ENCODE assay signal across 9 cellular contexts in genomic region chr2:149799296-149799695, GRCh38.
DNase-seq lines count a peak whose midpoint lies in the region; ATAC-seq and TF ChIP-seq lines count a peak whose summit lies in the region.
"Had no signal": no experiment of that assay in that cellular context is flagged by ENCODE, and none has a peak within 500 bp of the region (broad histone marks: within the 10 kb centered on the region; RNA-seq: fewer than 3 reads in every experiment).

No MANE protein-coding gene starts in this region.

- H3K18ac ChIP-seq in mesenchymal stem cell (ENCODE audit: low read depth in 1 of 2, low read length in 2 of 2) = no peak overlapping the region

- H3K9me3 Mint-ChIP-seq in activated CD4-positive, alpha-beta T cell treated with anti-CD3 and anti-CD28 coated beads for 36 hours (ENCODE audit: low read depth) = peaks cover 3% of the 10 kb centered on the region

- H3K4me1 ChIP-seq in mesenchymal stem cell (ENCODE audit: control insufficient read depth, insufficient read depth, low read depth, low read length) = no peaks in the 10 kb centered on the region

- 80% methylated on average over 1 of the region's 4 CpGs for WGBS in mesenchymal stem cell

- no peak overlapping the region for H2AK5ac ChIP-seq in mesenchymal stem cell (ENCODE audit: low read length, severe bottlenecking)

- H3K4me3 Mint-ChIP-seq in activated CD4-positive, alpha-beta T cell treated with anti-CD3 and anti-CD28 coated beads for 36 hours = no peak overlapping the region

- intact Hi-C loops in activated CD4-positive, alpha-beta T cell treated with anti-CD3 and anti-CD28 coated beads for 36 hours (cut with DNase I, micrococcal nuclease) = no loop called here

- no peak for TF ChIP-seq CTCF in NB4 (IDR thresholded peaks at IDR 0.05; ENCODE audit: low read depth, low read length)
- peak; percentile 45 for TF ChIP-seq CTCF in cardiac fibroblast (IDR thresholded peaks at IDR 0.05; ENCODE audit: low read depth, low read length)

- TF ChIP-seq POLR2A in NB4 (IDR thresholded peaks at IDR 0.05; ENCODE audit: extremely low read depth, insufficient read length) = no peak

- ATAC-seq in activated CD4-positive, alpha-beta T cell treated with anti-CD3 and anti-CD28 coated beads for 36 hours = no peak
- ATAC-seq in HG03520 (IDR thresholded peaks at IDR 0.05; ENCODE audit: unreplicated experiment) = no peak

- H4K8ac ChIP-seq in mesenchymal stem cell (ENCODE audit: low read length) = no peak overlapping the region

- no peak overlapping the region for H3K4ac ChIP-seq in mesenchymal stem cell (ENCODE audit: low read depth in 1 of 2, low read length in 2 of 2)

- H3K23ac ChIP-seq in mesenchymal stem cell (ENCODE audit: low read length in 2 of 2) = no peak overlapping the region

- H3K4me1 Mint-ChIP-seq in activated CD4-positive, alpha-beta T cell treated with anti-CD3 and anti-CD28 coated beads for 36 hours = no peaks in the 10 kb centered on the region

- DNase-seq in DMS 273 treated with DMSO at 0.1 percent for 48 hours (lab: John Stamatoyannopoulos, UW) (peak; percentile 2), NB4 (ENCODE audit: low read depth) (peak; percentile 11), cardiac fibroblast (ENCODE audit: low read depth in 2 of 2) (peak; percentile 68 to 77), mesenchymal stem cell (peak; percentile 58), occipital lobe (lab: John Stamatoyannopoulos, UW) (no peak)
- DNase-seq in activated CD4-positive, alpha-beta T cell treated with anti-CD3 and anti-CD28 coated beads for 36 hours = no peak
- no peak for DNase-seq in activated CD8-positive, alpha-beta memory T cell treated with anti-CD3 and anti-CD28 coated beads, Interleukin-2, amount 50 U/mL, for 48 hours

- no peaks in the 10 kb centered on the region for H3K79me1 ChIP-seq in mesenchymal stem cell (replicated peaks; ENCODE audit: low read length, poor library complexity, severe bottlenecking)

- POLR2A ChIA-PET in activated CD4-positive, alpha-beta T cell treated with anti-CD3 and anti-CD28 coated beads for 36 hours (lab: Charles Lee) = no interaction called here

- H3K27me3 Mint-ChIP-seq in activated CD4-positive, alpha-beta T cell treated with anti-CD3 and anti-CD28 coated beads for 36 hours = no peaks in the 10 kb centered on the region

- H3K27ac ChIP-seq in mesenchymal stem cell (ENCODE audit: low read length, poor library complexity, severe bottlenecking) = no peak overlapping the region
- H3K27ac ChIP-seq: skin epidermis had no signal

- no peaks in the 10 kb centered on the region for H3K27me3 ChIP-seq in mesenchymal stem cell (ENCODE audit: control insufficient read depth in 1 of 2, insufficient read depth in 1 of 2, low read length in 2 of 2)

- H3K14ac ChIP-seq in mesenchymal stem cell (ENCODE audit: low read length in 2 of 2) = no peak overlapping the region

- H4K91ac ChIP-seq in mesenchymal stem cell (ENCODE audit: low read length) = no peak overlapping the region

- H2BK5ac ChIP-seq in mesenchymal stem cell (ENCODE audit: low read depth, low read length, poor library complexity, severe bottlenecking) = no peak overlapping the region

- H3K27ac Mint-ChIP-seq in activated CD4-positive, alpha-beta T cell treated with anti-CD3 and anti-CD28 coated beads for 36 hours = no peak overlapping the region

- no peaks in the 10 kb centered on the region for H3K36me3 Mint-ChIP-seq in activated CD4-positive, alpha-beta T cell treated with anti-CD3 and anti-CD28 coated beads for 36 hours (ENCODE audit: low read depth)

- H3K9me3 ChIP-seq in mesenchymal stem cell (ENCODE audit: control insufficient read depth, low read length) = no peaks in the 10 kb centered on the region

- CTCF ChIA-PET in activated CD4-positive, alpha-beta T cell treated with anti-CD3 and anti-CD28 coated beads for 36 hours (lab: Charles Lee) = no interaction called here

- H3K9ac ChIP-seq in mesenchymal stem cell (ENCODE audit: low read length) = peak overlapping the region; percentile 30

- no peak overlapping the region for H2BK15ac ChIP-seq in mesenchymal stem cell (ENCODE audit: low read depth, poor library complexity, severe bottlenecking)

- H2BK12ac ChIP-seq in mesenchymal stem cell (ENCODE audit: low read length in 2 of 2) = no peak overlapping the region

- H2AFZ ChIP-seq in mesenchymal stem cell (ENCODE audit: low read depth, low read length) = no peak overlapping the region

- H3K36me3 ChIP-seq in mesenchymal stem cell (ENCODE audit: control insufficient read depth in 1 of 2, insufficient read depth in 2 of 2, low read depth in 1 of 2, low read length in 2 of 2) = no peaks in the 10 kb centered on the region

- no peak overlapping the region for H2BK120ac ChIP-seq in mesenchymal stem cell (ENCODE audit: low read depth, low read length)

- no peak overlapping the region for H3K4me2 ChIP-seq in mesenchymal stem cell (ENCODE audit: low read length, poor library complexity, severe bottlenecking)

- H3K4me3 ChIP-seq in NB4 (ENCODE audit: low read depth, low read length) (no peak overlapping the region), cardiac fibroblast (replicated peaks in 1 of 2; ENCODE audit: low read depth in 2 of 2, low read length in 2 of 2) (no peak overlapping the region), mesenchymal stem cell (ENCODE audit: insufficient read depth in 1 of 2, low read depth in 1 of 2, low read length in 2 of 2) (no peak overlapping the region)
- H3K4me3 ChIP-seq: skin epidermis had no signal

Comparison
In these comparisons a context has a peak if more than half of its experiments do, and no peak if none do; other contexts are left out.
1. DNase-seq: peak in DMS 273 treated with DMSO at 0.1 percent for 48 hours (single experiment), NB4 (single experiment), cardiac fibroblast (2 of 2) and mesenchymal stem cell (single experiment); none in occipital lobe (single experiment), activated CD4-positive, alpha-beta T cell treated with anti-CD3 and anti-CD28 coated beads for 36 hours (single experiment) and activated CD8-positive, alpha-beta memory T cell treated with anti-CD3 and anti-CD28 coated beads, Interleukin-2, amount 50 U/mL, for 48 hours (single experiment).